Comparison of ENCODE assay signal across 5 cellular contexts in genomic region chr20:29871816-29872215, GRCh38.
A peak's percentile ranks its signal among the peaks of the same experiment; 100 is the strongest.
DNase-seq lines count a peak whose midpoint lies in the region; ATAC-seq, FAIRE-seq and TF ChIP-seq lines count a peak whose summit lies in the region.
"Not testable (repeated sequence)": the region's sequence is repeated elsewhere in the genome, so short reads cannot be mapped to it uniquely, and the experiment has no call there.

No MANE protein-coding gene starts in this region.

- not testable (repeated sequence) for TF ChIP-seq POLR2A in K562 (conservative IDR thresholded peaks at IDR 0.05); spleen (IDR thresholded peaks at IDR 0.05)

- not testable (repeated sequence) for H3K27me3 ChIP-seq in K562 (ENCODE audit: control insufficient read depth in 2 of 2, insufficient read depth in 2 of 2, low read length in 2 of 2); right atrium auricular region
- H3K27me3 ChIP-seq in spleen (replicated peaks in 1 of 7) = peaks cover 0 to 12% (median 0%) of the 10 kb centered on the region in 7 donors

- not testable (repeated sequence) for ATAC-seq in K562

- CTCF ChIA-PET in K562 (lab: Yijun Ruan, JAX; ENCODE audit: low intra/inter-chr PET ratio) = not testable (repeated sequence)

- BruUV-seq in K562 (replicated peaks; lab: Mats Ljungman, UMichigan) = TSS peak; percentile 37

- TF ChIP-seq CTCF in K562 (IDR thresholded peaks at IDR 0.05 in 2 of 3, conservative IDR thresholded peaks at IDR 0.05 in 1 of 3; ENCODE audit: insufficient read depth in 2 of 3, low read depth in 1 of 3, low read length in 3 of 3); right atrium auricular region (IDR thresholded peaks at IDR 0.05); spleen (IDR thresholded peaks at IDR 0.05 in 8 of 11, conservative IDR thresholded peaks at IDR 0.05 in 3 of 11): not testable (repeated sequence)

- not testable (repeated sequence) for FAIRE-seq in K562 (lab: Jason Lieb, UNC)

- peak; percentile 37 for DNase-seq in activated CD8-positive, alpha-beta memory T cell treated with anti-CD3 and anti-CD28 coated beads, Interleukin-2, amount 50 U/mL, for 48 hours
- not testable (repeated sequence) for DNase-seq in K562 (ENCODE audit: extremely low read depth in 1 of 4, low spot score in 3 of 4)
- DNase-seq in right atrium auricular region (ENCODE audit: low spot score) (peak; percentile 59), posterior vena cava (ENCODE audit: low spot score) (peak; percentile 74), spleen (peak; percentile 58)

- not testable (repeated sequence) for H3K4me2 ChIP-seq in K562 (ENCODE audit: insufficient read depth, low read length)

- H3K79me2 ChIP-seq in K562 (ENCODE audit: control insufficient read depth, insufficient read depth, low read length) = not testable (repeated sequence)

- H3K4me3 ChIP-seq in K562, right atrium auricular region, spleen: not testable (repeated sequence)

- H3K9ac ChIP-seq in K562 (ENCODE audit: insufficient read depth in 1 of 2, low read depth in 2 of 2, low read length in 2 of 2) = not testable (repeated sequence)

- H3K9me1 ChIP-seq in K562 (ENCODE audit: control insufficient read depth, insufficient read depth, low read length) = not testable (repeated sequence)

- not testable (repeated sequence) for H4K20me1 ChIP-seq in K562 (replicated peaks; ENCODE audit: control insufficient read depth, insufficient read depth, low read length)

- TF ChIP-seq RAD21 in K562 (CRISPR knock-in tag; conservative IDR thresholded peaks at IDR 0.05 in 1 of 2, IDR thresholded peaks at IDR 0.05 in 1 of 2) = not testable (repeated sequence)

- H3K9me3 ChIP-seq in K562 (replicated peaks; ENCODE audit: control insufficient read depth, insufficient read depth, low read depth, low read length); right atrium auricular region: not testable (repeated sequence)
- H3K9me3 ChIP-seq in spleen = peaks cover 0 to 48% (median 34%) of the 10 kb centered on the region in 8 donors

- H3K36me3 ChIP-seq in K562 (ENCODE audit: control insufficient read depth, insufficient read depth, low read length); right atrium auricular region; spleen: not testable (repeated sequence)

- H3K4me1 ChIP-seq in K562 (replicated peaks in 1 of 2; ENCODE audit: control insufficient read depth in 2 of 2, insufficient read depth in 2 of 2, low read length in 2 of 2) = peaks cover 0 to 21% of the 10 kb centered on the region in 2 experiments; a peak in 2 of 5 replicates
- H3K4me1 ChIP-seq in right atrium auricular region, spleen: not testable (repeated sequence)

- H2AFZ ChIP-seq in K562 (ENCODE audit: low read depth, low read length) = not testable (repeated sequence)

- TF ChIP-seq EP300 in K562 (IDR thresholded peaks at IDR 0.05; ENCODE audit: low read length) = not testable (repeated sequence)

- in situ Hi-C loops in K562 (cut with MboI) = not testable (repeated sequence)

- intact Hi-C loops in K562 (cut with micrococcal nuclease); posterior vena cava (cut with DNase I); spleen (cut with DNase I; ENCODE audit: low total_unique reads): not testable (repeated sequence)

- POLR2A ChIA-PET in K562 (lab: Yijun Ruan, JAX) = not testable (repeated sequence)

- 12% methylated on average over 2 of the region's 2 CpGs for WGBS in K562 (ENCODE audit: insufficient coverage, low coverage, missing lambda C conversion rate)
- WGBS in spleen, 5 donors = 49 to 69% (median 59%) methylated on average over 2 of the region's 2 CpGs

- H3K27ac ChIP-seq in K562 (ENCODE audit: extremely low read depth, low read depth, low read length); right atrium auricular region; spleen: not testable (repeated sequence)
